In the genomic region with DNA sequence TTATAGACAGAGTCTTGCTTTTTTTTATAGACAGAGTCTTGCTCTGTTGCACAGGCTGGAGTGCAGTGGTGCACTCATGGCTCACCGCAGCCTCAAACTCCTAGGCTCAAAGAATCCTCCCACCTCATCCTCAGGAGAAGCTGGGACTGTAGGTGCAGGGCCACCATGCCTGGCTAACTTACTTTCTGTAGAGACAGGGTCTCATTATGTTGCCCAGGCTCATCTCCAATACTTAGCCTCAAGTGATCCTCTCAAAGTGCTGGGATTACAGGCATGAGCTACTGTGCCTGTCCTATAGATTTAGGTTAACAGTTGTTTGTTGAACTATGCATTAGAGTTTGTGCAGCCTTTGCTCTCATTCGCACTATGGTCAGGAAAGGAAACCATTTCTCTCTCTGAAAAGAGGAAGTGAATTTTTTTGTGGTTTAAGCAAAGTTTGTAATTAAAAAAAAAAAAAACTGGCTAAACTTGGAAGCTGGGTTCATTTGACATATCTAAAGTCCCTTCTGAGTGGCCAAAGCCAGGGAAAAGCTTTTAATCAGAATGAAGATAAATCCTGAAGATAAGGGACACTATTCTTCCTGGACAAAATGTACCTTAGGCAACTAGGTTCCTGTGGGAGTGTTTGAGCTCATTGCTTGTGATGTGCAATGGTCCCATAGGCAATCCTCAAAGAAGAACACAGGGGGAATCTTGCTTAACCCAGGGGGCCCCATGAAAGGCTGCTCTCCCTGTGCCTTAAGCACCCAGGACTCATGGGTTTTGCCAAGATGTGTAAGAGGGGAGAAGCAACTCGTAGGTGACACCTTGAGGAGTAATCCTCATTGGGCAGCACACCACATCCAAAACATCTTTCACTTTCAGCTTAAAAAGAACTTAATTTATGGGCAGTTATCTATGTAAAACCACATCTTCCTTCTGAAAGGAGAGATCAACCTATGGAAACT, we compare ENCODE assay signal across 1 cellular context.
A peak's percentile ranks its signal among the peaks of the same experiment; 100 is the strongest.
TF ChIP-seq lines count a peak whose summit lies in the region.

No MANE protein-coding gene starts in this region.

TF ChIP-seq in GM12878, 131 proteins besides CTCF, POLR2A, EP300 and RAD21 (continued from another document and continues in another):
- TF ChIP-seq, protein P1, sequence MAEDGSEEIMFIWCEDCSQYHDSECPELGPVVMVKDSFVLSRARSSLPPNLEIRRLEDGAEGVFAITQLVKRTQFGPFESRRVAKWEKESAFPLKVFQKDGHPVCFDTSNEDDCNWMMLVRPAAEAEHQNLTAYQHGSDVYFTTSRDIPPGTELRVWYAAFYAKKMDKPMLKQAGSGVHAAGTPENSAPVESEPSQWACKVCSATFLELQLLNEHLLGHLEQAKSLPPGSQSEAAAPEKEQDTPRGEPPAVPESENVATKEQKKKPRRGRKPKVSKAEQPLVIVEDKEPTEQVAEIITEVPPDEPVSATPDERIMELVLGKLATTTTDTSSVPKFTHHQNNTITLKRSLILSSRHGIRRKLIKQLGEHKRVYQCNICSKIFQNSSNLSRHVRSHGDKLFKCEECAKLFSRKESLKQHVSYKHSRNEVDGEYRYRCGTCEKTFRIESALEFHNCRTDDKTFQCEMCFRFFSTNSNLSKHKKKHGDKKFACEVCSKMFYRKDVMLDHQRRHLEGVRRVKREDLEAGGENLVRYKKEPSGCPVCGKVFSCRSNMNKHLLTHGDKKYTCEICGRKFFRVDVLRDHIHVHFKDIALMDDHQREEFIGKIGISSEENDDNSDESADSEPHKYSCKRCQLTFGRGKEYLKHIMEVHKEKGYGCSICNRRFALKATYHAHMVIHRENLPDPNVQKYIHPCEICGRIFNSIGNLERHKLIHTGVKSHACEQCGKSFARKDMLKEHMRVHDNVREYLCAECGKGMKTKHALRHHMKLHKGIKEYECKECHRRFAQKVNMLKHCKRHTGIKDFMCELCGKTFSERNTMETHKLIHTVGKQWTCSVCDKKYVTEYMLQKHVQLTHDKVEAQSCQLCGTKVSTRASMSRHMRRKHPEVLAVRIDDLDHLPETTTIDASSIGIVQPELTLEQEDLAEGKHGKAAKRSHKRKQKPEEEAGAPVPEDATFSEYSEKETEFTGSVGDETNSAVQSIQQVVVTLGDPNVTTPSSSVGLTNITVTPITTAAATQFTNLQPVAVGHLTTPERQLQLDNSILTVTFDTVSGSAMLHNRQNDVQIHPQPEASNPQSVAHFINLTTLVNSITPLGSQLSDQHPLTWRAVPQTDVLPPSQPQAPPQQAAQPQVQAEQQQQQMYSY (CRISPR knock-in tag; IDR thresholded peaks at IDR 0.05) = no peak
- TF ChIP-seq, protein P2, sequence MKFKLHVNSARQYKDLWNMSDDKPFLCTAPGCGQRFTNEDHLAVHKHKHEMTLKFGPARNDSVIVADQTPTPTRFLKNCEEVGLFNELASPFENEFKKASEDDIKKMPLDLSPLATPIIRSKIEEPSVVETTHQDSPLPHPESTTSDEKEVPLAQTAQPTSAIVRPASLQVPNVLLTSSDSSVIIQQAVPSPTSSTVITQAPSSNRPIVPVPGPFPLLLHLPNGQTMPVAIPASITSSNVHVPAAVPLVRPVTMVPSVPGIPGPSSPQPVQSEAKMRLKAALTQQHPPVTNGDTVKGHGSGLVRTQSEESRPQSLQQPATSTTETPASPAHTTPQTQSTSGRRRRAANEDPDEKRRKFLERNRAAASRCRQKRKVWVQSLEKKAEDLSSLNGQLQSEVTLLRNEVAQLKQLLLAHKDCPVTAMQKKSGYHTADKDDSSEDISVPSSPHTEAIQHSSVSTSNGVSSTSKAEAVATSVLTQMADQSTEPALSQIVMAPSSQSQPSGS (IDR thresholded peaks at IDR 0.05; ENCODE audit: low read length) = peak; percentile 52; the same call in 1 of the 2 replicates
- TF ChIP-seq CBX5 (IDR thresholded peaks at IDR 0.05; ENCODE audit: low read depth) (0 out of 2 replicates have a peak, but pooled peaks have one; percentile 48), KAT2A (conservative IDR thresholded peaks at IDR 0.05; ENCODE audit: control insufficient read depth, low read depth, low read length) (no peak), NR2C1 (IDR thresholded peaks at IDR 0.05) (no peak), ETV6 (conservative IDR thresholded peaks at IDR 0.05 in 1 of 2, IDR thresholded peaks at IDR 0.05 in 1 of 2; ENCODE audit: borderline replicate concordance in 1 of 2, low read depth in 1 of 2) (peak in 1 of 2 experiments; percentile 34; a peak in 1 of 4 replicates), CHD1 (IDR thresholded peaks at IDR 0.05; ENCODE audit: low read depth, low read length) (no peak), YBX1 (IDR thresholded peaks at IDR 0.05) (no peak), POLR2AphosphoS5 (IDR thresholded peaks at IDR 0.05; ENCODE audit: low read length) (no peak), EED (IDR thresholded peaks at IDR 0.05; ENCODE audit: low read depth) (peak; percentile 31; the same call in 1 of the 2 replicates), TCF12 (IDR thresholded peaks at IDR 0.05; ENCODE audit: low read depth, low read length) (0 out of 2 replicates have a peak, but pooled peaks have one; percentile 6), BHLHE40 (IDR thresholded peaks at IDR 0.05; ENCODE audit: borderline replicate concordance in 1 of 2, low read depth in 2 of 2, low read length in 1 of 2) (0 out of 4 replicates have a peak, but pooled peaks of 1 of the 2 experiments have one; percentile 4), RFX5 (IDR thresholded peaks at IDR 0.05; ENCODE audit: low read depth, low read length) (no peak), ZNF274 (IDR thresholded peaks at IDR 0.05; ENCODE audit: insufficient read depth, insufficient read length) (no peak), RELA (IDR thresholded peaks at IDR 0.05; ENCODE audit: borderline replicate concordance, partially characterized antibody) (no peak), FOXK2 (IDR thresholded peaks at IDR 0.05) (no peak), RB1 (IDR thresholded peaks at IDR 0.05; ENCODE audit: borderline replicate concordance) (no peak; the same call in 1 of the 2 replicates), SMAD1 (IDR thresholded peaks at IDR 0.05; ENCODE audit: low read depth, partially characterized antibody) (peak; percentile 35), YY1 (IDR thresholded peaks at IDR 0.05; ENCODE audit: low read depth, low read length) (0 out of 2 replicates have a peak, but pooled peaks have one; percentile 7), WRNIP1 (IDR thresholded peaks at IDR 0.05; ENCODE audit: borderline replicate concordance, low read depth, low read length) (no peak), NR2F1 (conservative IDR thresholded peaks at IDR 0.05) (peak; percentile 63), ZNF592 (IDR thresholded peaks at IDR 0.05) (no peak), REST (IDR thresholded peaks at IDR 0.05; ENCODE audit: low read depth, low read length) (no peak), CEBPB (IDR thresholded peaks at IDR 0.05; ENCODE audit: borderline replicate concordance in 1 of 2, low read depth in 2 of 2, low read length in 2 of 2) (0 out of 4 replicates have a peak, but pooled peaks of 1 of the 2 experiments have one; percentile 51), BMI1 (IDR thresholded peaks at IDR 0.05; ENCODE audit: borderline replicate concordance) (peak; percentile 77; the same call in 1 of the 2 replicates), SPI1 (IDR thresholded peaks at IDR 0.05; ENCODE audit: borderline replicate concordance, insufficient read depth, low read depth, low read length) (peak; percentile 99), RAD51 (IDR thresholded peaks at IDR 0.05) (no peak), MTA3 (IDR thresholded peaks at IDR 0.05; ENCODE audit: borderline replicate concordance, low read length) (peak; percentile 58; the same call in 1 of the 2 replicates), TBL1XR1 (IDR thresholded peaks at IDR 0.05; ENCODE audit: low read depth, low read length) (no peak)
- TF ChIP-seq, protein P3, sequence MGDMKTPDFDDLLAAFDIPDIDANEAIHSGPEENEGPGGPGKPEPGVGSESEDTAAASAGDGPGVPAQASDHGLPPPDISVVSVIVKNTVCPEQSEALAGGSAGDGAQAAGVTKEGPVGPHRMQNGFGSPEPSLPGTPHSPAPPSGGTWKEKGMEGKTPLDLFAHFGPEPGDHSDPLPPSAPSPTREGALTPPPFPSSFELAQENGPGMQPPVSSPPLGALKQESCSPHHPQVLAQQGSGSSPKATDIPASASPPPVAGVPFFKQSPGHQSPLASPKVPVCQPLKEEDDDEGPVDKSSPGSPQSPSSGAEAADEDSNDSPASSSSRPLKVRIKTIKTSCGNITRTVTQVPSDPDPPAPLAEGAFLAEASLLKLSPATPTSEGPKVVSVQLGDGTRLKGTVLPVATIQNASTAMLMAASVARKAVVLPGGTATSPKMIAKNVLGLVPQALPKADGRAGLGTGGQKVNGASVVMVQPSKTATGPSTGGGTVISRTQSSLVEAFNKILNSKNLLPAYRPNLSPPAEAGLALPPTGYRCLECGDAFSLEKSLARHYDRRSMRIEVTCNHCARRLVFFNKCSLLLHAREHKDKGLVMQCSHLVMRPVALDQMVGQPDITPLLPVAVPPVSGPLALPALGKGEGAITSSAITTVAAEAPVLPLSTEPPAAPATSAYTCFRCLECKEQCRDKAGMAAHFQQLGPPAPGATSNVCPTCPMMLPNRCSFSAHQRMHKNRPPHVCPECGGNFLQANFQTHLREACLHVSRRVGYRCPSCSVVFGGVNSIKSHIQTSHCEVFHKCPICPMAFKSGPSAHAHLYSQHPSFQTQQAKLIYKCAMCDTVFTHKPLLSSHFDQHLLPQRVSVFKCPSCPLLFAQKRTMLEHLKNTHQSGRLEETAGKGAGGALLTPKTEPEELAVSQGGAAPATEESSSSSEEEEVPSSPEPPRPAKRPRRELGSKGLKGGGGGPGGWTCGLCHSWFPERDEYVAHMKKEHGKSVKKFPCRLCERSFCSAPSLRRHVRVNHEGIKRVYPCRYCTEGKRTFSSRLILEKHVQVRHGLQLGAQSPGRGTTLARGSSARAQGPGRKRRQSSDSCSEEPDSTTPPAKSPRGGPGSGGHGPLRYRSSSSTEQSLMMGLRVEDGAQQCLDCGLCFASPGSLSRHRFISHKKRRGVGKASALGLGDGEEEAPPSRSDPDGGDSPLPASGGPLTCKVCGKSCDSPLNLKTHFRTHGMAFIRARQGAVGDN (IDR thresholded peaks at IDR 0.05) = 0 out of 2 replicates have a peak, but pooled peaks have one; percentile 46
